8 cellular contexts compared by ENCODE assay signal in genomic region chr14:93185333-93185688, GRCh38. TPM values are rescaled to one million over a fixed set of nuclear protein-coding genes. Genes with fewer than 3 reads are reported as not detected.
A peak's percentile ranks its signal among the peaks of the same experiment; 100 is the strongest.
DNase-seq lines count a peak whose midpoint lies in the region; ATAC-seq and TF ChIP-seq lines count a peak whose summit lies in the region.

No MANE protein-coding gene starts in this region.

- H3K9me2 ChIP-seq in GM23248 (ENCODE audit: insufficient read depth) = no peaks in the 10 kb centered on the region

- H3K4me1 ChIP-seq in A673 (ENCODE audit: insufficient read depth, low read length, poor library complexity, severe bottlenecking) (peaks cover 10% of the 10 kb centered on the region), GM23248 (ENCODE audit: insufficient read depth) (peaks cover 13% of the 10 kb centered on the region)

- no peak for TF ChIP-seq CTCF in A673 (conservative IDR thresholded peaks at IDR 0.05; ENCODE audit: low read depth, low read length)
- no peak for TF ChIP-seq CTCF in activated CD8-positive, alpha-beta T cell treated with anti-CD3 and anti-CD28 coated beads for 36 hours (IDR thresholded peaks at IDR 0.05)

- no peak for ATAC-seq in activated CD8-positive, alpha-beta T cell treated with anti-CD3 and anti-CD28 coated beads for 36 hours
- no peak for ATAC-seq in stimulated activated memory B cell treated with anti-CD40 and anti-IgM and Interleukin-4, amounts not matched to agents 10 μg/mL and 1 μg/mL and 100 μg/mL, for 72 hours
- no peak for ATAC-seq in activated CD4-positive, CD25-positive, alpha-beta regulatory T cell treated with anti-CD3 and anti-CD28 coated beads, Interleukin-2, amount 50 U/mL, for 24 hours

- peak overlapping the region; percentile 84 for H3K27ac Mint-ChIP-seq in activated CD8-positive, alpha-beta T cell treated with anti-CD3 and anti-CD28 coated beads for 36 hours
- peak overlapping the region; percentile 88 for H3K27ac Mint-ChIP-seq in stimulated activated memory B cell treated with anti-CD40 and anti-IgM and Interleukin-4, amounts not matched to agents 10 μg/mL and 1 μg/mL and 100 μg/mL, for 72 hours

- H2AFZ ChIP-seq in GM23248 = peak overlapping the region; percentile 93

- intact Hi-C loops in A673 (cut with micrococcal nuclease; ENCODE audit: unreplicated experiment) = no loop called here
- intact Hi-C loops in activated CD8-positive, alpha-beta T cell treated with anti-CD3 and anti-CD28 coated beads for 36 hours (cut with micrococcal nuclease) = no loop called here

- H3K4me2 ChIP-seq in GM23248 (ENCODE audit: unreplicated experiment) = peak overlapping the region; percentile 96

- peaks cover 35% of the 10 kb centered on the region for H3K36me3 Mint-ChIP-seq in activated CD8-positive, alpha-beta T cell treated with anti-CD3 and anti-CD28 coated beads for 36 hours (ENCODE audit: low read depth)
- peaks cover 14% of the 10 kb centered on the region for H3K36me3 Mint-ChIP-seq in stimulated activated memory B cell treated with anti-CD40 and anti-IgM and Interleukin-4, amounts not matched to agents 10 μg/mL and 1 μg/mL and 100 μg/mL, for 72 hours

- H3K9ac ChIP-seq in GM23248 = peak overlapping the region; percentile 96

- H3K9me3 ChIP-seq in A673 (ENCODE audit: low read depth, low read length, poor library complexity, severe bottlenecking) (no peaks in the 10 kb centered on the region), GM23248 (ENCODE audit: low read depth) (no peaks in the 10 kb centered on the region)

- no peaks in the 10 kb centered on the region for H3K9me3 Mint-ChIP-seq in activated CD8-positive, alpha-beta T cell treated with anti-CD3 and anti-CD28 coated beads for 36 hours
- H3K9me3 Mint-ChIP-seq in stimulated activated memory B cell treated with anti-CD40 and anti-IgM and Interleukin-4, amounts not matched to agents 10 μg/mL and 1 μg/mL and 100 μg/mL, for 72 hours = no peaks in the 10 kb centered on the region

- H3K4me3 Mint-ChIP-seq in activated CD8-positive, alpha-beta T cell treated with anti-CD3 and anti-CD28 coated beads for 36 hours = peak overlapping the region; percentile 96
- peak overlapping the region; percentile 93 for H3K4me3 Mint-ChIP-seq in stimulated activated memory B cell treated with anti-CD40 and anti-IgM and Interleukin-4, amounts not matched to agents 10 μg/mL and 1 μg/mL and 100 μg/mL, for 72 hours

- no peak for DNase-seq in A673 (ENCODE audit: low spot score)
- DNase-seq in GM23248 = no peak
- DNase-seq in activated CD8-positive, alpha-beta T cell treated with anti-CD3 and anti-CD28 coated beads for 36 hours = no peak
- no peak for DNase-seq in NCI-H1694 treated with DMSO at 0.1 percent for 48 hours (lab: John Stamatoyannopoulos, UW)
- no peak for DNase-seq in putamen (ENCODE audit: low spot score)

- POLR2A ChIA-PET in A673 (lab: Charles Lee; ENCODE audit: low non-redundant PET) = interaction anchor here (0.6 kb wide), 1 partner anchor 346 kb away, joined by 5 read pairs; no protein-coding TSS in a partner anchor
- POLR2A ChIA-PET in activated CD8-positive, alpha-beta T cell treated with anti-CD3 and anti-CD28 coated beads for 36 hours (lab: Charles Lee) = interaction anchor here (1.0 to 5.6 kb wide), 3 partner anchors 8 to 21 kb away, joined by 3 to 50 read pairs (median 6); partner anchors contain the start of genes GON7 and UBR7

- H4K20me1 ChIP-seq in GM23248 (ENCODE audit: insufficient read depth) = no peaks in the 10 kb centered on the region

- peak overlapping the region; percentile 100 for H3K4me3 ChIP-seq in A673 (ENCODE audit: low read depth, low read length, poor library complexity, severe bottlenecking)
- peak overlapping the region; percentile 92 for H3K4me3 ChIP-seq in GM23248
- H3K4me3 ChIP-seq in iPS-11a (ENCODE audit: low read depth, low read length) = peak overlapping the region; percentile 96

- peaks cover 38% of the 10 kb centered on the region for H3K79me2 ChIP-seq in GM23248 (ENCODE audit: insufficient read depth)

- no peaks in the 10 kb centered on the region for H3K27me3 Mint-ChIP-seq in activated CD8-positive, alpha-beta T cell treated with anti-CD3 and anti-CD28 coated beads for 36 hours
- H3K27me3 Mint-ChIP-seq in stimulated activated memory B cell treated with anti-CD40 and anti-IgM and Interleukin-4, amounts not matched to agents 10 μg/mL and 1 μg/mL and 100 μg/mL, for 72 hours = no peaks in the 10 kb centered on the region

- in situ Hi-C loops in GM23248 (cut with MboI) = no loop called here

- peaks cover 26% of the 10 kb centered on the region for H3K36me3 ChIP-seq in A673 (ENCODE audit: insufficient read depth, low read length, poor library complexity, severe bottlenecking)
- H3K36me3 ChIP-seq in GM23248 (ENCODE audit: low read depth) = peaks cover 5% of the 10 kb centered on the region; the same call in 1 of the 2 replicates

- BruUV-seq in A673 (replicated peaks; lab: Mats Ljungman, UMichigan) = no TSS peak

- peaks cover 5% of the 10 kb centered on the region; the same call in 1 of the 2 replicates for H3F3A ChIP-seq in GM23248 (ENCODE audit: insufficient read depth)

- H3K27ac ChIP-seq in A673 (ENCODE audit: low read depth, low read length, poor library complexity, severe bottlenecking) (peak overlapping the region; percentile 98), GM23248 (peak overlapping the region; percentile 85)

- 0 to 1% methylated on average over 11 of the region's 11 CpGs for WGBS in GM23248 (ENCODE audit: low coverage in 1 of 2, low lambda C conversion rate in 2 of 2, missing lambda C conversion rate in 2 of 2), 2 experiments

- CTCF ChIA-PET in A673 (lab: Charles Lee) = interaction anchor here (1.9 kb wide), 1 partner anchor 70 kb away, joined by 6 read pairs; the partner anchor contains the start of gene ITPK1
- CTCF ChIA-PET in activated CD8-positive, alpha-beta T cell treated with anti-CD3 and anti-CD28 coated beads for 36 hours (lab: Charles Lee) = interaction anchor here (0.8 to 3.0 kb wide), 6 partner anchors 8 to 72 kb away, joined by 3 to 26 read pairs (median 6); partner anchors contain the start of genes GON7 and UBR7

- peaks cover 43% of the 10 kb centered on the region for H3K4me1 Mint-ChIP-seq in activated CD8-positive, alpha-beta T cell treated with anti-CD3 and anti-CD28 coated beads for 36 hours (ENCODE audit: low read depth)
- peaks cover 29% of the 10 kb centered on the region for H3K4me1 Mint-ChIP-seq in stimulated activated memory B cell treated with anti-CD40 and anti-IgM and Interleukin-4, amounts not matched to agents 10 μg/mL and 1 μg/mL and 100 μg/mL, for 72 hours

- H3K27me3 ChIP-seq in A673 (replicated peaks; ENCODE audit: insufficient read depth, low read depth, low read length, poor library complexity) (no peaks in the 10 kb centered on the region), GM23248 (replicated peaks; ENCODE audit: insufficient read depth) (no peaks in the 10 kb centered on the region)

RNA-seq across cellular contexts. Expression of gene LYSET, which starts 0.2 kb away (rescaled TPM):
- 26.7 and 26.8 TPM in 2 replicates for total RNA-seq in A673 (2021)
- total RNA-seq in GM23248 (2014; rRNA removed; shearing (Covaris generic)) = 6.2 and 7.7 TPM in 2 replicates
- 18.5 and 18.7 TPM in 2 replicates for polyA plus RNA-seq in GM23248 (2016; fragmentation: Nextera tagmentation; extraction: Ambion mirVana)
- 10 to 100 TPM; 13.6 to 15.5 TPM for total RNA-seq in activated CD8-positive, alpha-beta T cell treated with anti-CD3 and anti-CD28 coated beads for 36 hours

RNA-seq across cellular contexts. Expression of gene MOAP1, which starts 0.6 kb away (rescaled TPM):
- 25.6 and 32.4 TPM in 2 replicates for total RNA-seq in A673 (2021)
- 17.5 and 18.3 TPM in 2 replicates for total RNA-seq in GM23248 (2014; rRNA removed; shearing (Covaris generic))
- polyA plus RNA-seq in GM23248 (2016; fragmentation: Nextera tagmentation; extraction: Ambion mirVana) = 9.8 and 11.8 TPM in 2 replicates
- total RNA-seq in activated CD8-positive, alpha-beta T cell treated with anti-CD3 and anti-CD28 coated beads for 36 hours = 10 to 100 TPM; 19.1 to 19.6 TPM

RNA-seq across cellular contexts. Expression of gene GON7, which starts 21.6 kb away (rescaled TPM):
- total RNA-seq in A673 (2021) = 19.6 and 24.1 TPM in 2 replicates
- total RNA-seq in GM23248 (2014; rRNA removed; shearing (Covaris generic)) = 13.2 and 16.5 TPM in 2 replicates
- 18.3 and 19.0 TPM in 2 replicates for polyA plus RNA-seq in GM23248 (2016; fragmentation: Nextera tagmentation; extraction: Ambion mirVana)
- 10 to 100 TPM; 15.6 to 16.8 TPM for total RNA-seq in activated CD8-positive, alpha-beta T cell treated with anti-CD3 and anti-CD28 coated beads for 36 hours

RNA-seq across cellular contexts. Expression of gene UBR7, which starts 21.7 kb away (rescaled TPM):
- 64.0 and 73.1 TPM in 2 replicates for total RNA-seq in A673 (2021)
- 28.7 and 42.9 TPM in 2 replicates for total RNA-seq in GM23248 (2014; rRNA removed; shearing (Covaris generic))
- polyA plus RNA-seq in GM23248 (2016; fragmentation: Nextera tagmentation; extraction: Ambion mirVana) = 23.8 and 24.0 TPM in 2 replicates
- total RNA-seq in activated CD8-positive, alpha-beta T cell treated with anti-CD3 and anti-CD28 coated beads for 36 hours = 10 to 100 TPM; 38.5 to 39.7 TPM
